Comparison of ENCODE assay signal across 1 cellular context in the genomic region with DNA sequence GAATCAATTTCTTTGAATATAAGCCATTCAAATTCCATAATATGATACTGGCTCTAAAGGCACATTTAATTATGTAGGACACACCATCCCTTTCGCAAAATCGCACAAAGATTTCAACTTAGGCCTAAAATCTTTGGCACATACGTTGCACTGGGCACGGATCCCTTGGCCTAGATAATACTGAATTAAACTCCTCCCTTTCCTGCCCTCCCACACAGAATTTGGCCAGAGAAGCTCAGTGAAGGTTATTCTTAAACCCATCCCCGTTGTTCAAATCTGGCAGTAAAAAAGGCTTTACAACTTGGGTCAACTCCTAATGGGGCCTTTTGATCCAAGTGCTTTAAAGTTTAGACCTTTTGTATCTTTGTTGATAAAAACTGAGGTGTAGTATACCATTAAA.
TF ChIP-seq lines count a peak whose summit lies in the region.

No MANE protein-coding gene starts in this region.

TF ChIP-seq in GM23338, 12 proteins besides CTCF, POLR2A, EP300 and RAD21 (continued from another document):
- TF ChIP-seq, protein P1, sequence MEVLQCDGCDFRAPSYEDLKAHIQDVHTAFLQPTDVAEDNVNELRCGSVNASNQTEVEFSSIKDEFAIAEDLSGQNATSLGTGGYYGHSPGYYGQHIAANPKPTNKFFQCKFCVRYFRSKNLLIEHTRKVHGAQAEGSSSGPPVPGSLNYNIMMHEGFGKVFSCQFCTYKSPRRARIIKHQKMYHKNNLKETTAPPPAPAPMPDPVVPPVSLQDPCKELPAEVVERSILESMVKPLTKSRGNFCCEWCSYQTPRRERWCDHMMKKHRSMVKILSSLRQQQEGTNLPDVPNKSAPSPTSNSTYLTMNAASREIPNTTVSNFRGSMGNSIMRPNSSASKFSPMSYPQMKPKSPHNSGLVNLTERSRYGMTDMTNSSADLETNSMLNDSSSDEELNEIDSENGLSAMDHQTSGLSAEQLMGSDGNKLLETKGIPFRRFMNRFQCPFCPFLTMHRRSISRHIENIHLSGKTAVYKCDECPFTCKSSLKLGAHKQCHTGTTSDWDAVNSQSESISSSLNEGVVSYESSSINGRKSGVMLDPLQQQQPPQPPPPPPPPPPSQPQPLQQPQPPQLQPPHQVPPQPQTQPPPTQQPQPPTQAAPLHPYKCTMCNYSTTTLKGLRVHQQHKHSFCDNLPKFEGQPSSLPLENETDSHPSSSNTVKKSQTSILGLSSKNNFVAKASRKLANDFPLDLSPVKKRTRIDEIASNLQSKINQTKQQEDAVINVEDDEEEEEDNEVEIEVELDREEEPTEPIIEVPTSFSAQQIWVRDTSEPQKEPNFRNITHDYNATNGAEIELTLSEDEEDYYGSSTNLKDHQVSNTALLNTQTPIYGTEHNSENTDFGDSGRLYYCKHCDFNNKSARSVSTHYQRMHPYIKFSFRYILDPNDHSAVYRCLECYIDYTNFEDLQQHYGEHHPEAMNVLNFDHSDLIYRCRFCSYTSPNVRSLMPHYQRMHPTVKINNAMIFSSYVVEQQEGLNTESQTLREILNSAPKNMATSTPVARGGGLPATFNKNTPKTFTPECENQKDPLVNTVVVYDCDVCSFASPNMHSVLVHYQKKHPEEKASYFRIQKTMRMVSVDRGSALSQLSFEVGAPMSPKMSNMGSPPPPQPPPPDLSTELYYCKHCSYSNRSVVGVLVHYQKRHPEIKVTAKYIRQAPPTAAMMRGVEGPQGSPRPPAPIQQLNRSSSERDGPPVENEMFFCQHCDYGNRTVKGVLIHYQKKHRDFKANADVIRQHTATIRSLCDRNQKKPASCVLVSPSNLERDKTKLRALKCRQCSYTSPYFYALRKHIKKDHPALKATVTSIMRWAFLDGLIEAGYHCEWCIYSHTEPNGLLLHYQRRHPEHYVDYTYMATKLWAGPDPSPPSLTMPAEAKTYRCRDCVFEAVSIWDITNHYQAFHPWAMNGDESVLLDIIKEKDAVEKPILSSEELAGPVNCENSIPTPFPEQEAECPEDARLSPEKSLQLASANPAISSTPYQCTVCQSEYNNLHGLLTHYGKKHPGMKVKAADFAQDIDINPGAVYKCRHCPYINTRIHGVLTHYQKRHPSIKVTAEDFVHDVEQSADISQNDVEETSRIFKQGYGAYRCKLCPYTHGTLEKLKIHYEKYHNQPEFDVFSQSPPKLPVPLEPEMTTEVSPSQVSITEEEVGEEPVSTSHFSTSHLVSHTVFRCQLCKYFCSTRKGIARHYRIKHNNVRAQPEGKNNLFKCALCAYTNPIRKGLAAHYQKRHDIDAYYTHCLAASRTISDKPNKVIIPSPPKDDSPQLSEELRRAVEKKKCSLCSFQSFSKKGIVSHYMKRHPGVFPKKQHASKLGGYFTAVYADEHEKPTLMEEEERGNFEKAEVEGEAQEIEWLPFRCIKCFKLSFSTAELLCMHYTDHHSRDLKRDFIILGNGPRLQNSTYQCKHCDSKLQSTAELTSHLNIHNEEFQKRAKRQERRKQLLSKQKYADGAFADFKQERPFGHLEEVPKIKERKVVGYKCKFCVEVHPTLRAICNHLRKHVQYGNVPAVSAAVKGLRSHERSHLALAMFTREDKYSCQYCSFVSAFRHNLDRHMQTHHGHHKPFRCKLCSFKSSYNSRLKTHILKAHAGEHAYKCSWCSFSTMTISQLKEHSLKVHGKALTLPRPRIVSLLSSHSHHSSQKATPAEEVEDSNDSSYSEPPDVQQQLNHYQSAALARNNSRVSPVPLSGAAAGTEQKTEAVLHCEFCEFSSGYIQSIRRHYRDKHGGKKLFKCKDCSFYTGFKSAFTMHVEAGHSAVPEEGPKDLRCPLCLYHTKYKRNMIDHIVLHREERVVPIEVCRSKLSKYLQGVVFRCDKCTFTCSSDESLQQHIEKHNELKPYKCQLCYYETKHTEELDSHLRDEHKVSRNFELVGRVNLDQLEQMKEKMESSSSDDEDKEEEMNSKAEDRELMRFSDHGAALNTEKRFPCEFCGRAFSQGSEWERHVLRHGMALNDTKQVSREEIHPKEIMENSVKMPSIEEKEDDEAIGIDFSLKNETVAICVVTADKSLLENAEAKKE (CRISPR knock-in tag; IDR thresholded peaks at IDR 0.05): no peak
- TF ChIP-seq NANOG (IDR thresholded peaks at IDR 0.05; ENCODE audit: borderline replicate concordance): no peak
- no peak for TF ChIP-seq CREB1 (CRISPR knock-in tag; IDR thresholded peaks at IDR 0.05; ENCODE audit: low read depth)
- TF ChIP-seq JUNB (IDR thresholded peaks at IDR 0.05; ENCODE audit: unreplicated experiment): no peak
- TF ChIP-seq ZNF114 (CRISPR knock-in tag; IDR thresholded peaks at IDR 0.05): no peak
